16 cellular contexts compared by ENCODE assay signal in the genomic region with DNA sequence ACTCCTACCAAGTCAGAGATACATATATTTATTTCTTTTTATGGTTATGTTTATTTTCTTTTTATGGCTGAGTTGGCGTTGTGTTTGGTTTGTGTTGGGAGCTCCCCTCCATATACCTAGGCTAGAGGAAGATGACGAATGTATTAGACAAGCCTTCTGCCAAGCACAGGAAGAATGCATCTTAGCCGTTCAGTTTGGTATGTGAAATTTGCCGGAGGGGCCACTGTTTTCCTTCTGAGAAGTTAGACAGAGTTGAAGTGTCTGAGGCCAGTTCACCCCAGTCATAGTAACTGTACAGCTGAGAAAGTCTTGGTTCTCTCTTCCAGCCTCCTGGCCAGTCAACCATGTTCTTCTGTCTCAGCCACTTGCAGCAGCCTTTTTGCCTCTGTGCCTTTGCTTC. TPM values are rescaled to one million over a fixed set of nuclear protein-coding genes. Genes with fewer than 3 reads are reported as not detected.
DNase-seq lines count a peak whose midpoint lies in the region.
"Had no signal": no experiment of that assay in that cellular context is flagged by ENCODE, and none has a peak within 500 bp of the region (broad histone marks: within the 10 kb centered on the region; RNA-seq: fewer than 3 reads in every experiment).

No MANE protein-coding gene starts in this region.

- no peak overlapping the region for H2BK5ac ChIP-seq in mesendoderm (ENCODE audit: low read length)

- peak overlapping the region; percentile 15 for H3K23ac ChIP-seq in mesendoderm (ENCODE audit: low read length)

- no peak overlapping the region for H3K27ac ChIP-seq in mesendoderm (ENCODE audit: low read depth, low read length)
- H3K27ac ChIP-seq: dorsolateral prefrontal cortex, HL-60, upper lobe of left lung had no signal

- no peak overlapping the region for H4K8ac ChIP-seq in mesendoderm (ENCODE audit: low read depth, low read length)

- H3K36me3 ChIP-seq in mesendoderm (ENCODE audit: control insufficient read depth, insufficient read depth, low read length) = peaks cover 1% of the 10 kb centered on the region
- H3K36me3 ChIP-seq: upper lobe of left lung had no signal

- peaks cover 12% of the 10 kb centered on the region for H3K4me1 ChIP-seq in mesendoderm (ENCODE audit: control insufficient read depth, low read depth, low read length)

- H3K18ac ChIP-seq in mesendoderm (ENCODE audit: low read length) = no peak overlapping the region

- H3K4me3 ChIP-seq in mesendoderm (ENCODE audit: low read length) = no peak overlapping the region
- H3K4me3 ChIP-seq: dorsolateral prefrontal cortex, upper lobe of left lung had no signal

- H4K5ac ChIP-seq in mesendoderm (ENCODE audit: low read length) = no peak overlapping the region

- no peak overlapping the region for H2BK15ac ChIP-seq in mesendoderm (replicated peaks; ENCODE audit: low read depth)

- H2AK5ac ChIP-seq in mesendoderm (ENCODE audit: low read length) = no peak overlapping the region

- H3K79me1 ChIP-seq in mesendoderm (ENCODE audit: low read length) = peaks cover 37% of the 10 kb centered on the region

- WGBS in mesendoderm (ENCODE audit: extremely low coverage, insufficient coverage, low lambda C conversion rate) = no CpG with 5 or more reads among the region's 4 CpGs

- H3K9ac ChIP-seq in mesendoderm (ENCODE audit: low read length) = no peak overlapping the region

- H3K4me2 ChIP-seq in mesendoderm (ENCODE audit: low read length) = no peak overlapping the region

- no peak overlapping the region for H3K56ac ChIP-seq in mesendoderm (ENCODE audit: low read length)

- H3K4ac ChIP-seq in mesendoderm (ENCODE audit: low read depth, low read length) = no peak overlapping the region

- H3K79me2 ChIP-seq in mesendoderm (ENCODE audit: control insufficient read depth, insufficient read depth, low read length) = peaks cover 76% of the 10 kb centered on the region

- no peak overlapping the region for H2BK120ac ChIP-seq in mesendoderm (ENCODE audit: low read depth, low read length)

- peak; percentile 94 for DNase-seq in EH (ENCODE audit: low read depth)
- DNase-seq in RPMI7951 (ENCODE audit: low read depth) = peak; percentile 91
- peak; percentile 90 for DNase-seq in dedifferentiated amniotic fluid mesenchymal stem cell (ENCODE audit: extremely low spot score)
- DNase-seq in mesendoderm = no peak
- DNase-seq in T1000 (lab: John Stamatoyannopoulos, UW) = no peak
- no peak for DNase-seq in amygdala (lab: John Stamatoyannopoulos, UW)
- DNase-seq in SK-N-DZ (ENCODE audit: low spot score) = no peak
- no peak for DNase-seq in NCI-H187 treated with DMSO at 0.1 percent for 48 hours (lab: John Stamatoyannopoulos, UW)
- DNase-seq: activated CD4-positive, alpha-beta T cell treated with anti-CD3 and anti-CD28 coated beads for 1 hour; activated naive CD8-positive, alpha-beta T cell treated with anti-CD3 and anti-CD28 coated beads, Interleukin-2, amount 10 ng/mL, durations not matched to agents 7 days and 5 days; activated T-cell treated with anti-CD3 and anti-CD28 coated beads for 4 hours; dorsolateral prefrontal cortex; GDM1; NCI-H524; upper lobe of left lung had no signal

- no peaks in the 10 kb centered on the region for H3K27me3 ChIP-seq in mesendoderm (ENCODE audit: insufficient read depth, low read length, poor library complexity)
- H3K27me3 ChIP-seq: dorsolateral prefrontal cortex, upper lobe of left lung had no signal

RNA-seq across cellular contexts. Expression of a gene that starts 29.8 kb away (rescaled TPM):
- 51.6 and 53.3 TPM in 2 replicates for total RNA-seq in RPMI7951 (2014; rRNA removed; shearing (Covaris generic))
- 57.5 TPM for polyA plus RNA-seq in mesendoderm (2013, experiment 1 of 2)
- polyA plus RNA-seq in mesendoderm (2013, experiment 2 of 2) = 58.2 TPM
- polyA plus RNA-seq in SK-N-DZ (2014; cell fraction: cytosol; rRNA removed) = 29.0 and 44.2 TPM in 2 replicates
- polyA plus RNA-seq in SK-N-DZ (2014; cell fraction: nucleus; rRNA removed) = 23.3 and 31.1 TPM in 2 replicates
- total RNA-seq: activated naive CD8-positive, alpha-beta T cell treated with anti-CD3 and anti-CD28 coated beads, Interleukin-2, amount 10 ng/mL, durations not matched to agents 7 days and 5 days had no signal

Comparison
In these comparisons a context has a peak if more than half of its experiments do, and no peak if none do; other contexts are left out.
1. DNase-seq: peak in EH (single experiment), RPMI7951 (single experiment) and dedifferentiated amniotic fluid mesenchymal stem cell (single experiment); none in mesendoderm (single experiment), T1000 (single experiment), amygdala (0 of 56), SK-N-DZ (single experiment) and NCI-H187 treated with DMSO at 0.1 percent for 48 hours (single experiment).